In genomic region chr1:196743244-196743643, GRCh38 we compare ENCODE assay signal across 10 cellular contexts. TPM values are rescaled to one million over a fixed set of nuclear protein-coding genes. Genes with fewer than 3 reads are reported as not detected.
A peak's percentile ranks its signal among the peaks of the same experiment; 100 is the strongest.
DNase-seq lines count a peak whose midpoint lies in the region; ATAC-seq, FAIRE-seq and TF ChIP-seq lines count a peak whose summit lies in the region.
"Not testable (repeated sequence)": the region's sequence is repeated elsewhere in the genome, so short reads cannot be mapped to it uniquely, and the experiment has no call there.
"Had no signal": no experiment of that assay in that cellular context is flagged by ENCODE, and none has a peak within 500 bp of the region (broad histone marks: within the 10 kb centered on the region; RNA-seq: fewer than 3 reads in every experiment).

No MANE protein-coding gene starts in this region.

- peak overlapping the region; percentile 51; the same call in 2 of the 3 replicates for H3K4me2 ChIP-seq in A549
- H3K4me2 ChIP-seq in GM23248 (ENCODE audit: unreplicated experiment); mammary epithelial cell (ENCODE audit: insufficient read depth, low read depth, low read length): not testable (repeated sequence)

- TF ChIP-seq CTCF in A549 (IDR thresholded peaks at IDR 0.05) (peak; percentile 44), GM12875 (IDR thresholded peaks at IDR 0.05; ENCODE audit: borderline replicate concordance, insufficient read depth, low read depth, low read length) (0 out of 2 replicates have a peak, but pooled peaks have one; percentile 2), mammary epithelial cell (conservative IDR thresholded peaks at IDR 0.05 in 1 of 2, IDR thresholded peaks at IDR 0.05 in 1 of 2; ENCODE audit: extremely low read depth in 1 of 2, insufficient read depth in 1 of 2, low read depth in 1 of 2, low read length in 2 of 2) (peak; percentile 27 to 28), kidney epithelial cell (IDR thresholded peaks at IDR 0.05; ENCODE audit: insufficient read depth, low read length, poor library complexity, severe bottlenecking) (peak; percentile 47)

- not testable (repeated sequence) for H3K36me3 ChIP-seq in GM23248 (ENCODE audit: low read depth); mammary epithelial cell (ENCODE audit: insufficient read depth, low read length); kidney epithelial cell (ENCODE audit: control insufficient read depth, insufficient read depth, low read length)

- H3K4me1 ChIP-seq in A549; GM23248 (ENCODE audit: insufficient read depth); mammary epithelial cell (ENCODE audit: insufficient read depth, low read length): not testable (repeated sequence)

- TF ChIP-seq RAD21 in A549 (conservative IDR thresholded peaks at IDR 0.05 in 1 of 2, IDR thresholded peaks at IDR 0.05 in 1 of 2): peak; percentile 39 to 52

- in situ Hi-C loops in GM23248 (cut with MboI): not testable (repeated sequence)
- in situ Hi-C loops in mammary epithelial cell (cut with MboI; ENCODE audit: low sequenced_read_pairs in 2 of 2): loop anchor here in 1 of 2 donors (25.0 kb wide), 1 partner anchor 619 kb away; no protein-coding TSS in a partner anchor

- dilution Hi-C loops in mammary epithelial cell (cut with HindIII; ENCODE audit: low sequenced_read_pairs): not testable (repeated sequence)

- not testable (repeated sequence) for H3K27me3 ChIP-seq in GM23248 (replicated peaks; ENCODE audit: insufficient read depth); mammary epithelial cell (ENCODE audit: insufficient read depth, low read length); kidney epithelial cell (ENCODE audit: control insufficient read depth, insufficient read depth, low read length)

- DNase-seq in A549 (ENCODE audit: low read depth in 1 of 2, low spot score in 1 of 2) (peak; percentile 9 to 47), GM23248 (peak; percentile 55), NCI-H1694 (lab: John Stamatoyannopoulos, UW) (peak; percentile 57), OCI-M1 (lab: John Stamatoyannopoulos, UW) (peak; percentile 67), mammary epithelial cell (peak; percentile 17), kidney epithelial cell (ENCODE audit: low read depth) (peak; percentile 2)

- not testable (repeated sequence) for H3K27ac ChIP-seq in A549; GM23248; mammary epithelial cell (ENCODE audit: insufficient read depth, low read depth, low read length)

- not testable (repeated sequence) for H3K9ac ChIP-seq in GM23248; mammary epithelial cell (ENCODE audit: insufficient read depth, low read length)

- WGBS in A549 (ENCODE audit: missing lambda C conversion rate): 10% methylated on average over 6 of the region's 6 CpGs
- WGBS in GM23248 (ENCODE audit: low coverage in 1 of 2, low lambda C conversion rate in 2 of 2, missing lambda C conversion rate in 2 of 2), 2 experiments: 54 to 55% methylated on average over 6 of the region's 6 CpGs
- WGBS in mammary epithelial cell (ENCODE audit: low coverage, missing lambda C conversion rate): 42% methylated on average over 6 of the region's 6 CpGs

- not testable (repeated sequence) for H2AFZ ChIP-seq in GM23248; mammary epithelial cell (ENCODE audit: low read depth, low read length)

- ATAC-seq in A549 (peak; percentile 76 to 89; a peak in 5 of 6 replicates), HG03460 (IDR thresholded peaks at IDR 0.05; ENCODE audit: unreplicated experiment) (peak; percentile 75)

- H3K79me2 ChIP-seq in GM23248 (ENCODE audit: insufficient read depth); mammary epithelial cell (ENCODE audit: insufficient read depth, low read length): not testable (repeated sequence)

- peak; percentile 74 for FAIRE-seq in A549 (lab: Jason Lieb, UNC)

- intact Hi-C loops in mammary epithelial cell (cut with micrococcal nuclease): loop anchor here (5.0 kb wide), 2 partner anchors 414 to 614 kb away; no protein-coding TSS in a partner anchor

- not testable (repeated sequence) for H3K4me3 ChIP-seq in A549; GM12875 (ENCODE audit: low read depth, low read length); GM23248; mammary epithelial cell (replicated peaks in 1 of 3; ENCODE audit: insufficient read depth in 1 of 3, low read depth in 2 of 3, low read length in 3 of 3); kidney epithelial cell (ENCODE audit: low read depth, low read length)

- CTCF ChIA-PET in A549 (lab: Yijun Ruan, JAX); mammary epithelial cell (lab: Charles Lee; ENCODE audit: low non-redundant PET): not testable (repeated sequence)

- not testable (repeated sequence) for TF ChIP-seq EP300 in A549 (IDR thresholded peaks at IDR 0.05)

- H3K9me2 ChIP-seq in GM23248 (ENCODE audit: insufficient read depth): not testable (repeated sequence)

- not testable (repeated sequence) for BruUV-seq in mammary epithelial cell (replicated peaks; lab: Mats Ljungman, UMichigan)

- not testable (repeated sequence) for TF ChIP-seq POLR2A in A549 (IDR thresholded peaks at IDR 0.05; ENCODE audit: low read length)

- H3F3A ChIP-seq in GM23248 (ENCODE audit: insufficient read depth): not testable (repeated sequence)

- not testable (repeated sequence) for H4K20me1 ChIP-seq in GM23248 (ENCODE audit: insufficient read depth); mammary epithelial cell (ENCODE audit: insufficient read depth, low read length)

- H3K9me3 ChIP-seq in A549; GM23248 (ENCODE audit: low read depth); mammary epithelial cell (replicated peaks; ENCODE audit: insufficient read depth, low read length): not testable (repeated sequence)

- POLR2A ChIA-PET in A549 (lab: Yijun Ruan, JAX): not testable (repeated sequence)

TF ChIP-seq in A549, 52 proteins besides CTCF, POLR2A, EP300 and RAD21:
- TF ChIP-seq SMC3 (IDR thresholded peaks at IDR 0.05): peak; percentile 51; the same call in 2 of the 3 replicates

RNA-seq across cellular contexts. Expression of gene CFHR3, which starts 31.4 kb away (rescaled TPM):
- polyA plus RNA-seq in A549 (2011; rRNA removed) (3.4 and 3.9 TPM in 2 replicates), A549 (2017; fragmentation: RNase III; extraction: RNeasy Plus Mini Kit Qiagen cat#74134 plus additional on column Dnase treatment) (0.23 to 0.47 TPM (median 0.47 TPM) in 3 replicates), GM23248 (2016; fragmentation: Nextera tagmentation; extraction: Ambion mirVana) (not detected in 2 replicates), mammary epithelial cell (not detected)
- 0.18 and 0.21 TPM in 2 replicates for polyA plus RNA-seq in A549 (2012; cell fraction: cytosol; rRNA removed)
- 0.10 and 0.16 TPM in 2 replicates for polyA plus RNA-seq in A549 (2012; cell fraction: nucleus; rRNA removed)
- polyA minus RNA-seq in A549 (2011; rRNA and poly(A)+ RNA removed): 0.29 and 0.34 TPM in 2 replicates
- not detected in 2 replicates for total RNA-seq in GM23248 (2014; rRNA removed; shearing (Covaris generic))
- total RNA-seq in mammary epithelial cell (under 1 TPM in 1 of 2 donors, not detected in 1; 0.19 TPM), kidney epithelial cell (not detected in 2 replicates)
- polyA minus RNA-seq in mammary epithelial cell: not detected
- total RNA-seq: activated naive CD4-positive, alpha-beta T cell treated with anti-CD3 and anti-CD28 coated beads for 36 hours; mononuclear cell had no signal

Comparison
In these comparisons a context has a peak if more than half of its experiments do, and no peak if none do; other contexts are left out.
1. DNase-seq: peak in every context shown above with its lines; median percentile 67 in OCI-M1; 57 in NCI-H1694; 55 in GM23248; 28 in A549; 17 in mammary epithelial cell; 2 in kidney epithelial cell.